11 cellular contexts compared by ENCODE assay signal in genomic region chr5:124825250-124825982, GRCh38.
A peak's percentile ranks its signal among the peaks of the same experiment; 100 is the strongest.
DNase-seq lines count a peak whose midpoint lies in the region; ATAC-seq, FAIRE-seq and TF ChIP-seq lines count a peak whose summit lies in the region.
"Had no signal": no experiment of that assay in that cellular context is flagged by ENCODE, and none has a peak within 500 bp of the region (broad histone marks: within the 10 kb centered on the region; RNA-seq: fewer than 3 reads in every experiment).

No MANE protein-coding gene starts in this region.

- TF ChIP-seq EP300 in GM12878 (IDR thresholded peaks at IDR 0.05; ENCODE audit: borderline replicate concordance in 1 of 2, control insufficient read depth in 1 of 2, low read depth in 2 of 2, low read length in 2 of 2) = no peak

- TF ChIP-seq CTCF in GM12878 (IDR thresholded peaks at IDR 0.05 in 2 of 3, conservative IDR thresholded peaks at IDR 0.05 in 1 of 3; ENCODE audit: control insufficient read depth in 2 of 3, extremely low read depth in 1 of 3, insufficient read depth in 1 of 3, low read depth in 3 of 3, low read length in 3 of 3) (no peak), foreskin keratinocyte (conservative IDR thresholded peaks at IDR 0.05) (no peak)

- in situ Hi-C loops in GM12878 (cut with MboI) (no loop called here), KBM-7 (cut with MboI; ENCODE audit: low pct_unique_long_range_greater_than_20kb, low sequenced_read_pairs) (no loop called here)

- BruUV-seq in GM12878 (replicated peaks; lab: Mats Ljungman, UMichigan) = no TSS peak

- no peak overlapping the region for H2AFZ ChIP-seq in GM12878 (ENCODE audit: control insufficient read depth, low read depth, low read length)

- H3K79me2 ChIP-seq in GM12878 (ENCODE audit: control insufficient read depth, insufficient read depth, low read length) = no peaks in the 10 kb centered on the region

- TF ChIP-seq RAD21 in GM12878 (IDR thresholded peaks at IDR 0.05; ENCODE audit: insufficient read depth, low read depth, low read length) = no peak

- POLR2A ChIA-PET in GM12878 (lab: Charles Lee) = interaction anchor here (0.5 to 0.6 kb wide), 2 partner anchors 22 to 164 kb away, joined by 3 to 6 read pairs; no protein-coding TSS in a partner anchor

- FAIRE-seq in GM12878 (lab: Jason Lieb, UNC) (no peak), urothelium cell line (lab: Jason Lieb, UNC) (no peak)

- no peak overlapping the region for H3K4me3 ChIP-seq in GM12878

- H3K9me3 ChIP-seq in GM12878 (replicated peaks; ENCODE audit: control insufficient read depth, insufficient read depth, low read length) = no peaks in the 10 kb centered on the region

- no peak for DNase-seq in GM12878 (ENCODE audit: low read depth, low spot score)
- DNase-seq in NCI-H524 treated with DMSO at 0.1 percent for 48 hours (lab: John Stamatoyannopoulos, UW) = no peak
- DNase-seq in foreskin keratinocyte = no peak
- DNase-seq in KBM-7 = no peak
- DNase-seq in urothelium cell line (ENCODE audit: low spot score) = no peak
- DNase-seq: activated CD4-positive, alpha-beta T cell treated with anti-CD3 and anti-CD28 coated beads for 48 hours; CD4-positive, alpha-beta memory T cell had no signal

- TF ChIP-seq POLR2A in GM12878 (IDR thresholded peaks at IDR 0.05; ENCODE audit: low read depth, low read length) = no peak

- H3K27ac ChIP-seq in GM12878 (ENCODE audit: control insufficient read depth, insufficient read depth) (no peak overlapping the region), foreskin keratinocyte (no peak overlapping the region)

- SMC1A ChIA-PET in GM12878 (lab: Charles Lee; ENCODE audit: uncharacterized antibody, unreplicated experiment) = interaction anchor here (0.6 to 1.9 kb wide), 13 partner anchors 9 to 611 kb away, joined by 3 to 6 read pairs (median 3); no protein-coding TSS in a partner anchor

- WGBS in GM12878 (ENCODE audit: insufficient coverage, insufficient replicate concordance, low lambda C conversion rate, missing lambda C conversion rate) = 76% methylated on average over 5 of the region's 5 CpGs

- H3K27me3 ChIP-seq in GM12878 (replicated peaks in 1 of 2; ENCODE audit: control insufficient read depth in 2 of 2, insufficient read depth in 2 of 2, low read length in 1 of 2) (no peaks in the 10 kb centered on the region), foreskin keratinocyte (no peaks in the 10 kb centered on the region)

- intact Hi-C loops in GM12878 (cut with micrococcal nuclease; ENCODE audit: unreplicated experiment) = no loop called here

- no peaks in the 10 kb centered on the region for H3K36me3 ChIP-seq in GM12878 (ENCODE audit: control insufficient read depth in 2 of 2, insufficient read depth in 2 of 2, low read length in 1 of 2)

- CTCF ChIA-PET in GM12878 (lab: Yijun Ruan, JAX) = interaction anchor here (0.9 kb wide), 1 partner anchor 166 kb away, joined by 3 read pairs; no protein-coding TSS in a partner anchor

- H3K4me2 ChIP-seq in GM12878 (ENCODE audit: control insufficient read depth, insufficient read depth) = no peak overlapping the region
- H3K4me2 ChIP-seq: smooth muscle cell had no signal

- H3K4me1 ChIP-seq in GM12878 (ENCODE audit: control insufficient read depth, insufficient read depth, low read length) (peaks cover 5% of the 10 kb centered on the region; the same call in 1 of the 2 replicates), foreskin keratinocyte (peaks cover 5% of the 10 kb centered on the region)

- H3K9ac ChIP-seq in GM12878 (ENCODE audit: control insufficient read depth, insufficient read depth, low read length) = no peak overlapping the region

- peak; percentile 94 for ATAC-seq in GM18511 (IDR thresholded peaks at IDR 0.05; ENCODE audit: unreplicated experiment)
- ATAC-seq in GM21526 (IDR thresholded peaks at IDR 0.05; ENCODE audit: low FRiP score, unreplicated experiment) = peak; percentile 91
- ATAC-seq in HG03159 (IDR thresholded peaks at IDR 0.05; ENCODE audit: unreplicated experiment) = peak; percentile 95
- ATAC-seq in GM12878 = peak; percentile 93
- ATAC-seq in foreskin keratinocyte = no peak

- RAD21 ChIA-PET in GM12878 (lab: Charles Lee; ENCODE audit: unreplicated experiment) = interaction anchor here (0.6 to 1.5 kb wide), 6 partner anchors 31 to 126 kb away, joined by 3 read pairs; no protein-coding TSS in a partner anchor

- H4K20me1 ChIP-seq in GM12878 (ENCODE audit: control insufficient read depth, insufficient read depth) = no peaks in the 10 kb centered on the region

TF ChIP-seq in GM12878, 131 proteins besides CTCF, POLR2A, EP300 and RAD21 (continues in another document):
- TF ChIP-seq JUND (IDR thresholded peaks at IDR 0.05; ENCODE audit: low read depth, low read length) = no peak
- TF ChIP-seq CHD1 (IDR thresholded peaks at IDR 0.05; ENCODE audit: low read depth, low read length) = no peak
- TF ChIP-seq, protein P1, sequence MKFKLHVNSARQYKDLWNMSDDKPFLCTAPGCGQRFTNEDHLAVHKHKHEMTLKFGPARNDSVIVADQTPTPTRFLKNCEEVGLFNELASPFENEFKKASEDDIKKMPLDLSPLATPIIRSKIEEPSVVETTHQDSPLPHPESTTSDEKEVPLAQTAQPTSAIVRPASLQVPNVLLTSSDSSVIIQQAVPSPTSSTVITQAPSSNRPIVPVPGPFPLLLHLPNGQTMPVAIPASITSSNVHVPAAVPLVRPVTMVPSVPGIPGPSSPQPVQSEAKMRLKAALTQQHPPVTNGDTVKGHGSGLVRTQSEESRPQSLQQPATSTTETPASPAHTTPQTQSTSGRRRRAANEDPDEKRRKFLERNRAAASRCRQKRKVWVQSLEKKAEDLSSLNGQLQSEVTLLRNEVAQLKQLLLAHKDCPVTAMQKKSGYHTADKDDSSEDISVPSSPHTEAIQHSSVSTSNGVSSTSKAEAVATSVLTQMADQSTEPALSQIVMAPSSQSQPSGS (IDR thresholded peaks at IDR 0.05; ENCODE audit: low read length) = 0 out of 2 replicates have a peak, but pooled peaks have one; percentile 26
- no peak for TF ChIP-seq NBN (IDR thresholded peaks at IDR 0.05)
- TF ChIP-seq ETV6 (conservative IDR thresholded peaks at IDR 0.05 in 1 of 2, IDR thresholded peaks at IDR 0.05 in 1 of 2; ENCODE audit: borderline replicate concordance in 1 of 2, low read depth in 1 of 2) = no peak
- TF ChIP-seq NR2C2 (IDR thresholded peaks at IDR 0.05; ENCODE audit: borderline replicate concordance, control insufficient read depth, insufficient read length, low read depth) = no peak
- TF ChIP-seq RAD51 (IDR thresholded peaks at IDR 0.05) = peak; percentile 76; the same call in 1 of the 2 replicates
- TF ChIP-seq TAF1 (IDR thresholded peaks at IDR 0.05; ENCODE audit: borderline replicate concordance, low read depth, low read length) = no peak
- TF ChIP-seq NFIC (IDR thresholded peaks at IDR 0.05; ENCODE audit: low read depth, low read length) = no peak
- TF ChIP-seq TCF3 (IDR thresholded peaks at IDR 0.05; ENCODE audit: borderline replicate concordance, insufficient read depth, low read depth, low read length) = 0 out of 2 replicates have a peak, but pooled peaks have one; percentile 36
- no peak for TF ChIP-seq CREB1 (IDR thresholded peaks at IDR 0.05; ENCODE audit: low read depth)
- no peak for TF ChIP-seq TBL1XR1 (IDR thresholded peaks at IDR 0.05; ENCODE audit: low read depth, low read length)
- no peak for TF ChIP-seq CHD4 (IDR thresholded peaks at IDR 0.05)
- TF ChIP-seq IKZF1 (conservative IDR thresholded peaks at IDR 0.05) = peak; percentile 55
- TF ChIP-seq E2F8 (IDR thresholded peaks at IDR 0.05; ENCODE audit: low read depth, partially characterized antibody) = no peak
- peak; percentile 44 for TF ChIP-seq MTA2 (IDR thresholded peaks at IDR 0.05; ENCODE audit: low read depth)
- TF ChIP-seq TCF12 (IDR thresholded peaks at IDR 0.05; ENCODE audit: low read depth, low read length) = peak; percentile 72; the same call in 1 of the 2 replicates
- no peak for TF ChIP-seq ZSCAN29 (IDR thresholded peaks at IDR 0.05)
- no peak for TF ChIP-seq FOS (IDR thresholded peaks at IDR 0.05; ENCODE audit: borderline replicate concordance, extremely low read depth, insufficient read length)
- TF ChIP-seq, protein P2, sequence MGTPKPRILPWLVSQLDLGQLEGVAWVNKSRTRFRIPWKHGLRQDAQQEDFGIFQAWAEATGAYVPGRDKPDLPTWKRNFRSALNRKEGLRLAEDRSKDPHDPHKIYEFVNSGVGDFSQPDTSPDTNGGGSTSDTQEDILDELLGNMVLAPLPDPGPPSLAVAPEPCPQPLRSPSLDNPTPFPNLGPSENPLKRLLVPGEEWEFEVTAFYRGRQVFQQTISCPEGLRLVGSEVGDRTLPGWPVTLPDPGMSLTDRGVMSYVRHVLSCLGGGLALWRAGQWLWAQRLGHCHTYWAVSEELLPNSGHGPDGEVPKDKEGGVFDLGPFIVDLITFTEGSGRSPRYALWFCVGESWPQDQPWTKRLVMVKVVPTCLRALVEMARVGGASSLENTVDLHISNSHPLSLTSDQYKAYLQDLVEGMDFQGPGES (IDR thresholded peaks at IDR 0.05) = no peak
- TF ChIP-seq MEF2B (IDR thresholded peaks at IDR 0.05; ENCODE audit: partially characterized antibody, poor library complexity, severe bottlenecking) = peak; percentile 14
- TF ChIP-seq PAX8 (IDR thresholded peaks at IDR 0.05) = no peak
- no peak for TF ChIP-seq IRF4 (IDR thresholded peaks at IDR 0.05; ENCODE audit: low read depth, low read length)
- no peak for TF ChIP-seq STAT3 (IDR thresholded peaks at IDR 0.05; ENCODE audit: low read depth, low read length)
- no peak for TF ChIP-seq PAX5 (IDR thresholded peaks at IDR 0.05; ENCODE audit: borderline replicate concordance, low read depth, low read length)
